ENCODE assay signal across 1 cellular context in the genomic region with DNA sequence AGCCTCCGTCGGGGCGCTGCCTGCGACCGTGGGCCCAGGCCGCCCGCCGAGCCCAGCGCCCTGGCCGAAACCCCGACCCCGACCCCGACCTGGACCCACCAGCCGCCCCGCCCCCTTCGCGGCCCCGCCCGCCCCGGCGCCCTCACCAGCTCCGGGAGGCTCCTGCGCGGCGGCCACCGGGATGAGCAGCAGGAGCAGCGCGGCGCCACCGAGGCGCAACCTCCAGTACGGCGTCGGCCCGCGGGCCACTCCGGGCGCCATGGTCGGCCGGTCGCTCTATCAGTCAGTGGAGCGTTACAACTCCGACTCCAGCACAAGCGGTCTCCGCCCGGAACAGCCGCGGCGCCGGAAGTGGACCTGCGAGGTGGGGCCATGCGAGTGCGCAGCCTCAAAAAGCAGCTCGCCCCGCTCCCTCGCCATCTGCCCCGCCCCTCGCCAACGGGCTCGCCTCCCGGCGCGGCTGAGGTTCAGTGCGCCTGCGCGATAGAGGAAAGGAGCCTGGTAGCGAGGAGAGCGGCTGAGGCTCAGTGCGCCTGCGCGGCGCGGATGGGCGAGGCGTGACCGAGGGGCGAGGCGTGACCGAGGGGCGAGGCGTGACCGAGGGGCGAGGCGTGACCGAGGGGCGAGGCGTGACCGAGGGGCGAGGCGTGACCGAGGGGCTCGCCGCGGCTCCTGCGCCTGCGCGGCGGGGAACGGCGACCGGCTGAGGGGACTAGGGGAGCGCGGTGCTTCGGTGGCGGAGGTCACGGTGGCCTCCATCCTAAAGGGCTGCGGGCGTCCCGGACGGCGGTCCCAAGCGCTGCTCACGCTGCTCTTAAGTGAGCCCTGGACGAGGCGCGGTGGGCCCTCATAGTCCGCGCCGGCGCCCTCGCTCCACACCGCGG.
A peak's percentile ranks its signal among the peaks of the same experiment; 100 is the strongest.
TF ChIP-seq lines count a peak whose summit lies in the region.

A gene with protein sequence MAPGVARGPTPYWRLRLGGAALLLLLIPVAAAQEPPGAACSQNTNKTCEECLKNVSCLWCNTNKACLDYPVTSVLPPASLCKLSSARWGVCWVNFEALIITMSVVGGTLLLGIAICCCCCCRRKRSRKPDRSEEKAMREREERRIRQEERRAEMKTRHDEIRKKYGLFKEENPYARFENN (minus strand): TSS at position 335 of the 884 bp plus-strand sequence. CDS start 74 bp downstream, at position 261.

TF ChIP-seq in HepG2, 621 proteins besides CTCF, POLR2A, EP300 and RAD21 (continued from another document and continues in another):
- no peak for TF ChIP-seq FOXP1 (IDR thresholded peaks at IDR 0.05)
- no peak for TF ChIP-seq FOXP1 (CRISPR knock-in tag; IDR thresholded peaks at IDR 0.05)
- no peak for TF ChIP-seq SMAD9 (CRISPR knock-in tag; IDR thresholded peaks at IDR 0.05)
- no peak for TF ChIP-seq ZFYVE20 (CRISPR knock-in tag; IDR thresholded peaks at IDR 0.05; ENCODE audit: borderline replicate concordance, low read depth)
- no peak for TF ChIP-seq MED8 (CRISPR knock-in tag; IDR thresholded peaks at IDR 0.05; ENCODE audit: insufficient replicate concordance)
- no peak for TF ChIP-seq AGO2 (optimal IDR thresholded peaks at IDR 0.05; ENCODE audit: low read depth, low read length)
- TF ChIP-seq DNMT3B (CRISPR knock-in tag; conservative IDR thresholded peaks at IDR 0.05), result no peak
- no peak for TF ChIP-seq POLR2AphosphoS2 (IDR thresholded peaks at IDR 0.05; ENCODE audit: low read depth, low read length)
- TF ChIP-seq MED13 (CRISPR knock-in tag; IDR thresholded peaks at IDR 0.05), result no peak
- peak; percentile 83 for TF ChIP-seq ZNF451 (CRISPR knock-in tag; IDR thresholded peaks at IDR 0.05)
- TF ChIP-seq, protein P1, sequence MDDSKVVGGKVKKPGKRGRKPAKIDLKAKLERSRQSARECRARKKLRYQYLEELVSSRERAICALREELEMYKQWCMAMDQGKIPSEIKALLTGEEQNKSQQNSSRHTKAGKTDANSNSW (CRISPR knock-in tag; IDR thresholded peaks at IDR 0.05; ENCODE audit: borderline replicate concordance), result no peak
- no peak for TF ChIP-seq PCBP2 (optimal IDR thresholded peaks at IDR 0.05; ENCODE audit: low read depth, low read length, poor library complexity, severe bottlenecking)
- TF ChIP-seq, protein P2, sequence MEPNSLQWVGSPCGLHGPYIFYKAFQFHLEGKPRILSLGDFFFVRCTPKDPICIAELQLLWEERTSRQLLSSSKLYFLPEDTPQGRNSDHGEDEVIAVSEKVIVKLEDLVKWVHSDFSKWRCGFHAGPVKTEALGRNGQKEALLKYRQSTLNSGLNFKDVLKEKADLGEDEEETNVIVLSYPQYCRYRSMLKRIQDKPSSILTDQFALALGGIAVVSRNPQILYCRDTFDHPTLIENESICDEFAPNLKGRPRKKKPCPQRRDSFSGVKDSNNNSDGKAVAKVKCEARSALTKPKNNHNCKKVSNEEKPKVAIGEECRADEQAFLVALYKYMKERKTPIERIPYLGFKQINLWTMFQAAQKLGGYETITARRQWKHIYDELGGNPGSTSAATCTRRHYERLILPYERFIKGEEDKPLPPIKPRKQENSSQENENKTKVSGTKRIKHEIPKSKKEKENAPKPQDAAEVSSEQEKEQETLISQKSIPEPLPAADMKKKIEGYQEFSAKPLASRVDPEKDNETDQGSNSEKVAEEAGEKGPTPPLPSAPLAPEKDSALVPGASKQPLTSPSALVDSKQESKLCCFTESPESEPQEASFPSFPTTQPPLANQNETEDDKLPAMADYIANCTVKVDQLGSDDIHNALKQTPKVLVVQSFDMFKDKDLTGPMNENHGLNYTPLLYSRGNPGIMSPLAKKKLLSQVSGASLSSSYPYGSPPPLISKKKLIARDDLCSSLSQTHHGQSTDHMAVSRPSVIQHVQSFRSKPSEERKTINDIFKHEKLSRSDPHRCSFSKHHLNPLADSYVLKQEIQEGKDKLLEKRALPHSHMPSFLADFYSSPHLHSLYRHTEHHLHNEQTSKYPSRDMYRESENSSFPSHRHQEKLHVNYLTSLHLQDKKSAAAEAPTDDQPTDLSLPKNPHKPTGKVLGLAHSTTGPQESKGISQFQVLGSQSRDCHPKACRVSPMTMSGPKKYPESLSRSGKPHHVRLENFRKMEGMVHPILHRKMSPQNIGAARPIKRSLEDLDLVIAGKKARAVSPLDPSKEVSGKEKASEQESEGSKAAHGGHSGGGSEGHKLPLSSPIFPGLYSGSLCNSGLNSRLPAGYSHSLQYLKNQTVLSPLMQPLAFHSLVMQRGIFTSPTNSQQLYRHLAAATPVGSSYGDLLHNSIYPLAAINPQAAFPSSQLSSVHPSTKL (CRISPR knock-in tag; IDR thresholded peaks at IDR 0.05), result peak; percentile 55
- no peak for TF ChIP-seq RFX1 (IDR thresholded peaks at IDR 0.05)
- TF ChIP-seq ARID2 (CRISPR knock-in tag; IDR thresholded peaks at IDR 0.05; ENCODE audit: borderline replicate concordance), result no peak
- TF ChIP-seq KMT2B (CRISPR knock-in tag; IDR thresholded peaks at IDR 0.05), result no peak
- TF ChIP-seq, protein P3, sequence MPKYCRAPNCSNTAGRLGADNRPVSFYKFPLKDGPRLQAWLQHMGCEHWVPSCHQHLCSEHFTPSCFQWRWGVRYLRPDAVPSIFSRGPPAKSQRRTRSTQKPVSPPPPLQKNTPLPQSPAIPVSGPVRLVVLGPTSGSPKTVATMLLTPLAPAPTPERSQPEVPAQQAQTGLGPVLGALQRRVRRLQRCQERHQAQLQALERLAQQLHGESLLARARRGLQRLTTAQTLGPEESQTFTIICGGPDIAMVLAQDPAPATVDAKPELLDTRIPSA (CRISPR knock-in tag; IDR thresholded peaks at IDR 0.05; ENCODE audit: borderline replicate concordance), result no peak
- TF ChIP-seq NFE2 (CRISPR knock-in tag; IDR thresholded peaks at IDR 0.05), result no peak
- TF ChIP-seq TAF15 (IDR thresholded peaks at IDR 0.05; ENCODE audit: low read depth, low read length, poor library complexity, severe bottlenecking), result no peak
- TF ChIP-seq, protein P4, sequence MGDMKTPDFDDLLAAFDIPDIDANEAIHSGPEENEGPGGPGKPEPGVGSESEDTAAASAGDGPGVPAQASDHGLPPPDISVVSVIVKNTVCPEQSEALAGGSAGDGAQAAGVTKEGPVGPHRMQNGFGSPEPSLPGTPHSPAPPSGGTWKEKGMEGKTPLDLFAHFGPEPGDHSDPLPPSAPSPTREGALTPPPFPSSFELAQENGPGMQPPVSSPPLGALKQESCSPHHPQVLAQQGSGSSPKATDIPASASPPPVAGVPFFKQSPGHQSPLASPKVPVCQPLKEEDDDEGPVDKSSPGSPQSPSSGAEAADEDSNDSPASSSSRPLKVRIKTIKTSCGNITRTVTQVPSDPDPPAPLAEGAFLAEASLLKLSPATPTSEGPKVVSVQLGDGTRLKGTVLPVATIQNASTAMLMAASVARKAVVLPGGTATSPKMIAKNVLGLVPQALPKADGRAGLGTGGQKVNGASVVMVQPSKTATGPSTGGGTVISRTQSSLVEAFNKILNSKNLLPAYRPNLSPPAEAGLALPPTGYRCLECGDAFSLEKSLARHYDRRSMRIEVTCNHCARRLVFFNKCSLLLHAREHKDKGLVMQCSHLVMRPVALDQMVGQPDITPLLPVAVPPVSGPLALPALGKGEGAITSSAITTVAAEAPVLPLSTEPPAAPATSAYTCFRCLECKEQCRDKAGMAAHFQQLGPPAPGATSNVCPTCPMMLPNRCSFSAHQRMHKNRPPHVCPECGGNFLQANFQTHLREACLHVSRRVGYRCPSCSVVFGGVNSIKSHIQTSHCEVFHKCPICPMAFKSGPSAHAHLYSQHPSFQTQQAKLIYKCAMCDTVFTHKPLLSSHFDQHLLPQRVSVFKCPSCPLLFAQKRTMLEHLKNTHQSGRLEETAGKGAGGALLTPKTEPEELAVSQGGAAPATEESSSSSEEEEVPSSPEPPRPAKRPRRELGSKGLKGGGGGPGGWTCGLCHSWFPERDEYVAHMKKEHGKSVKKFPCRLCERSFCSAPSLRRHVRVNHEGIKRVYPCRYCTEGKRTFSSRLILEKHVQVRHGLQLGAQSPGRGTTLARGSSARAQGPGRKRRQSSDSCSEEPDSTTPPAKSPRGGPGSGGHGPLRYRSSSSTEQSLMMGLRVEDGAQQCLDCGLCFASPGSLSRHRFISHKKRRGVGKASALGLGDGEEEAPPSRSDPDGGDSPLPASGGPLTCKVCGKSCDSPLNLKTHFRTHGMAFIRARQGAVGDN (CRISPR knock-in tag; IDR thresholded peaks at IDR 0.05), result peak; percentile 95
- no peak for TF ChIP-seq ZNF235 (CRISPR knock-in tag; IDR thresholded peaks at IDR 0.05; ENCODE audit: borderline replicate concordance)
- TF ChIP-seq NR2F2 (IDR thresholded peaks at IDR 0.05; ENCODE audit: borderline replicate concordance, low read depth), result no peak
- TF ChIP-seq SP140L (CRISPR knock-in tag; IDR thresholded peaks at IDR 0.05; ENCODE audit: borderline replicate concordance), result no peak
- TF ChIP-seq, protein P5, sequence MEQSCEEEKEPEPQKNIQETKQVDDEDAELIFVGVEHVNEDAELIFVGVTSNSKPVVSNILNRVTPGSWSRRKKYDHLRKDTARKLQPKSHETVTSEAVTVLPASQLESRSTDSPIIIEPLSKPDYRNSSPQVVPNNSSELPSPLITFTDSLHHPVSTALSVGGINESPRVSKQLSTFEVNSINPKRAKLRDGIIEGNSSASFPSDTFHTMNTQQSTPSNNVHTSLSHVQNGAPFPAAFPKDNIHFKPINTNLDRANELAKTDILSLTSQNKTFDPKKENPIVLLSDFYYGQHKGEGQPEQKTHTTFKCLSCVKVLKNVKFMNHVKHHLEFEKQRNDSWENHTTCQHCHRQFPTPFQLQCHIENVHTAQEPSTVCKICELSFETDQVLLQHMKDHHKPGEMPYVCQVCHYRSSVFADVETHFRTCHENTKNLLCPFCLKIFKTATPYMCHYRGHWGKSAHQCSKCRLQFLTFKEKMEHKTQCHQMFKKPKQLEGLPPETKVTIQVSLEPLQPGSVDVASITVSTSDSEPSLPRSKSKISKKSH (CRISPR knock-in tag; IDR thresholded peaks at IDR 0.05; ENCODE audit: borderline replicate concordance), result no peak
- TF ChIP-seq XBP1 (CRISPR knock-in tag; IDR thresholded peaks at IDR 0.05), result no peak
- TF ChIP-seq, protein P6, sequence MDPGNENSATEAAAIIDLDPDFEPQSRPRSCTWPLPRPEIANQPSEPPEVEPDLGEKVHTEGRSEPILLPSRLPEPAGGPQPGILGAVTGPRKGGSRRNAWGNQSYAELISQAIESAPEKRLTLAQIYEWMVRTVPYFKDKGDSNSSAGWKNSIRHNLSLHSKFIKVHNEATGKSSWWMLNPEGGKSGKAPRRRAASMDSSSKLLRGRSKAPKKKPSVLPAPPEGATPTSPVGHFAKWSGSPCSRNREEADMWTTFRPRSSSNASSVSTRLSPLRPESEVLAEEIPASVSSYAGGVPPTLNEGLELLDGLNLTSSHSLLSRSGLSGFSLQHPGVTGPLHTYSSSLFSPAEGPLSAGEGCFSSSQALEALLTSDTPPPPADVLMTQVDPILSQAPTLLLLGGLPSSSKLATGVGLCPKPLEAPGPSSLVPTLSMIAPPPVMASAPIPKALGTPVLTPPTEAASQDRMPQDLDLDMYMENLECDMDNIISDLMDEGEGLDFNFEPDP (CRISPR knock-in tag; conservative IDR thresholded peaks at IDR 0.05), result no peak
- TF ChIP-seq ZSCAN29 (CRISPR knock-in tag; conservative IDR thresholded peaks at IDR 0.05), result no peak
- TF ChIP-seq, protein P7, sequence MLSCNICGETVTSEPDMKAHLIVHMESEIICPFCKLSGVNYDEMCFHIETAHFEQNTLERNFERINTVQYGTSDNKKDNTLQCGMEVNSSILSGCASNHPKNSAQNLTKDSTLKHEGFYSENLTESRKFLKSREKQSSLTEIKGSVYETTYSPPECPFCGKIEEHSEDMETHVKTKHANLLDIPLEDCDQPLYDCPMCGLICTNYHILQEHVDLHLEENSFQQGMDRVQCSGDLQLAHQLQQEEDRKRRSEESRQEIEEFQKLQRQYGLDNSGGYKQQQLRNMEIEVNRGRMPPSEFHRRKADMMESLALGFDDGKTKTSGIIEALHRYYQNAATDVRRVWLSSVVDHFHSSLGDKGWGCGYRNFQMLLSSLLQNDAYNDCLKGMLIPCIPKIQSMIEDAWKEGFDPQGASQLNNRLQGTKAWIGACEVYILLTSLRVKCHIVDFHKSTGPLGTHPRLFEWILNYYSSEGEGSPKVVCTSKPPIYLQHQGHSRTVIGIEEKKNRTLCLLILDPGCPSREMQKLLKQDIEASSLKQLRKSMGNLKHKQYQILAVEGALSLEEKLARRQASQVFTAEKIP (CRISPR knock-in tag; IDR thresholded peaks at IDR 0.05; ENCODE audit: borderline replicate concordance), result no peak
- TF ChIP-seq KLF13 (CRISPR knock-in tag; IDR thresholded peaks at IDR 0.05), result no peak
- TF ChIP-seq, protein P8, sequence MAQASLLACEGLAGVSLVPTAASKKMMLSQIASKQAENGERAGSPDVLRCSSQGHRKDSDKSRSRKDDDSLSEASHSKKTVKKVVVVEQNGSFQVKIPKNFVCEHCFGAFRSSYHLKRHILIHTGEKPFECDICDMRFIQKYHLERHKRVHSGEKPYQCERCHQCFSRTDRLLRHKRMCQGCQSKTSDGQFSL (CRISPR knock-in tag; IDR thresholded peaks at IDR 0.05), result no peak
- TF ChIP-seq ZNF354B (CRISPR knock-in tag; IDR thresholded peaks at IDR 0.05), result no peak
- peak; percentile 68; the same call in 1 of the 2 replicates for TF ChIP-seq YEATS4 (CRISPR knock-in tag; IDR thresholded peaks at IDR 0.05; ENCODE audit: borderline replicate concordance)
- TF ChIP-seq, protein P9, sequence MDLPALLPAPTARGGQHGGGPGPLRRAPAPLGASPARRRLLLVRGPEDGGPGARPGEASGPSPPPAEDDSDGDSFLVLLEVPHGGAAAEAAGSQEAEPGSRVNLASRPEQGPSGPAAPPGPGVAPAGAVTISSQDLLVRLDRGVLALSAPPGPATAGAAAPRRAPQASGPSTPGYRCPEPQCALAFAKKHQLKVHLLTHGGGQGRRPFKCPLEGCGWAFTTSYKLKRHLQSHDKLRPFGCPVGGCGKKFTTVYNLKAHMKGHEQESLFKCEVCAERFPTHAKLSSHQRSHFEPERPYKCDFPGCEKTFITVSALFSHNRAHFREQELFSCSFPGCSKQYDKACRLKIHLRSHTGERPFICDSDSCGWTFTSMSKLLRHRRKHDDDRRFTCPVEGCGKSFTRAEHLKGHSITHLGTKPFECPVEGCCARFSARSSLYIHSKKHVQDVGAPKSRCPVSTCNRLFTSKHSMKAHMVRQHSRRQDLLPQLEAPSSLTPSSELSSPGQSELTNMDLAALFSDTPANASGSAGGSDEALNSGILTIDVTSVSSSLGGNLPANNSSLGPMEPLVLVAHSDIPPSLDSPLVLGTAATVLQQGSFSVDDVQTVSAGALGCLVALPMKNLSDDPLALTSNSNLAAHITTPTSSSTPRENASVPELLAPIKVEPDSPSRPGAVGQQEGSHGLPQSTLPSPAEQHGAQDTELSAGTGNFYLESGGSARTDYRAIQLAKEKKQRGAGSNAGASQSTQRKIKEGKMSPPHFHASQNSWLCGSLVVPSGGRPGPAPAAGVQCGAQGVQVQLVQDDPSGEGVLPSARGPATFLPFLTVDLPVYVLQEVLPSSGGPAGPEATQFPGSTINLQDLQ (CRISPR knock-in tag; IDR thresholded peaks at IDR 0.05), result no peak
- TF ChIP-seq POLR2AphosphoS5 (IDR thresholded peaks at IDR 0.05; ENCODE audit: low read depth, low read length), result peak; percentile 86
- no peak for TF ChIP-seq U2AF1 (optimal IDR thresholded peaks at IDR 0.05; ENCODE audit: low read depth, low read length)
- TF ChIP-seq, protein P10, sequence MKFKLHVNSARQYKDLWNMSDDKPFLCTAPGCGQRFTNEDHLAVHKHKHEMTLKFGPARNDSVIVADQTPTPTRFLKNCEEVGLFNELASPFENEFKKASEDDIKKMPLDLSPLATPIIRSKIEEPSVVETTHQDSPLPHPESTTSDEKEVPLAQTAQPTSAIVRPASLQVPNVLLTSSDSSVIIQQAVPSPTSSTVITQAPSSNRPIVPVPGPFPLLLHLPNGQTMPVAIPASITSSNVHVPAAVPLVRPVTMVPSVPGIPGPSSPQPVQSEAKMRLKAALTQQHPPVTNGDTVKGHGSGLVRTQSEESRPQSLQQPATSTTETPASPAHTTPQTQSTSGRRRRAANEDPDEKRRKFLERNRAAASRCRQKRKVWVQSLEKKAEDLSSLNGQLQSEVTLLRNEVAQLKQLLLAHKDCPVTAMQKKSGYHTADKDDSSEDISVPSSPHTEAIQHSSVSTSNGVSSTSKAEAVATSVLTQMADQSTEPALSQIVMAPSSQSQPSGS (CRISPR knock-in tag; IDR thresholded peaks at IDR 0.05), result no peak; the same call in 1 of the 2 replicates
- TF ChIP-seq HMG20B (CRISPR knock-in tag; conservative IDR thresholded peaks at IDR 0.05), result no peak
- no peak for TF ChIP-seq ZNF230 (CRISPR knock-in tag; IDR thresholded peaks at IDR 0.05)
- no peak for TF ChIP-seq ZNF589 (CRISPR knock-in tag; conservative IDR thresholded peaks at IDR 0.05)
